8 cellular contexts compared by ENCODE assay signal in genomic region chr1:109213345-109213823, GRCh38. TPM values are rescaled to one million over a fixed set of nuclear protein-coding genes. Genes with fewer than 3 reads are reported as not detected.
DNase-seq lines count a peak whose midpoint lies in the region; ATAC-seq and TF ChIP-seq lines count a peak whose summit lies in the region.

No MANE protein-coding gene starts in this region.

- DNase-seq in choroid plexus epithelial cell (ENCODE audit: low read depth) (no peak), HUDEP-2 (lab: John Stamatoyannopoulos, UW; ENCODE audit: unreplicated experiment in 76 of 76) (no peak), GM13976 (ENCODE audit: low spot score) (no peak)

- H3K4me3 ChIP-seq in choroid plexus epithelial cell (ENCODE audit: low read depth, low read length): peak overlapping the region; percentile 99

- no peak for ATAC-seq in HG03159 (IDR thresholded peaks at IDR 0.05; ENCODE audit: unreplicated experiment)
- no peak for ATAC-seq in GM18868 (IDR thresholded peaks at IDR 0.05; ENCODE audit: unreplicated experiment)

- TF ChIP-seq CTCF in C4-2B (conservative IDR thresholded peaks at IDR 0.05): no peak
- TF ChIP-seq CTCF in choroid plexus epithelial cell (conservative IDR thresholded peaks at IDR 0.05; ENCODE audit: low read depth, low read length): no peak
- TF ChIP-seq CTCF in nephron (IDR thresholded peaks at IDR 0.05; ENCODE audit: unreplicated experiment in 3 of 3): no peak
- no peak for TF ChIP-seq CTCF in GM13976 (IDR thresholded peaks at IDR 0.05; ENCODE audit: borderline replicate concordance, control extremely low read depth, extremely low read depth, insufficient read depth, missing control alignments)

- H3K4me1 Mint-ChIP-seq in IgD-negative memory B cell (peaks cover 27 to 30% (median 29%) of the 10 kb centered on the region in 3 donors), nephron (peaks cover 38% of the 10 kb centered on the region)

- no peaks in the 10 kb centered on the region for H3K27me3 Mint-ChIP-seq in IgD-negative memory B cell
- no peaks in the 10 kb centered on the region for H3K27me3 Mint-ChIP-seq in nephron (ENCODE audit: low read depth)

- in situ Hi-C loops in GM13976 (cut with MboI; ENCODE audit: low sequenced_read_pairs, unreplicated experiment): no loop called here

- H3K27ac Mint-ChIP-seq in IgD-negative memory B cell (peak overlapping the region; percentile 95 to 98 (median 96)), nephron (peak overlapping the region; percentile 79 to 90 (median 89))

- peaks cover 2% of the 10 kb centered on the region for H3K36me3 Mint-ChIP-seq in IgD-negative memory B cell
- H3K36me3 Mint-ChIP-seq in nephron (ENCODE audit: low read depth): peaks cover 6% of the 10 kb centered on the region

- H3K9me3 Mint-ChIP-seq in IgD-negative memory B cell (no peaks in the 10 kb centered on the region), nephron (no peaks in the 10 kb centered on the region)

- H3K27ac ChIP-seq in C4-2B: peak overlapping the region; percentile 80

- H3K4me3 Mint-ChIP-seq in IgD-negative memory B cell (peak overlapping the region; percentile 95 to 99 (median 98)), nephron (peak overlapping the region; percentile 97 to 99 (median 98))

RNA-seq across cellular contexts. Expression of gene SARS1, which starts 0.3 kb away (rescaled TPM):
- polyA plus RNA-seq in IgD-negative memory B cell: 127 TPM

RNA-seq across cellular contexts. Expression of gene CELSR2, which starts 36.0 kb away (rescaled TPM):
- 0.15 TPM for polyA plus RNA-seq in IgD-negative memory B cell
